ENCODE assay signal across 8 cellular contexts in genomic region chr7:92835851-92836488, GRCh38. TPM values are rescaled to one million over a fixed set of nuclear protein-coding genes. Genes with fewer than 3 reads are reported as not detected.
DNase-seq lines count a peak whose midpoint lies in the region; ATAC-seq and TF ChIP-seq lines count a peak whose summit lies in the region.

No MANE protein-coding gene starts in this region.

- H3K79me2 ChIP-seq in fibroblast of lung (ENCODE audit: control insufficient read depth, insufficient read depth, low read length), result peaks cover 43% of the 10 kb centered on the region

- intact Hi-C loops in vagina (cut with DNase I), result loop anchor here (5.0 to 10.0 kb wide), 2 partner anchors 121 to 219 kb away; no protein-coding TSS in a partner anchor

- H2AFZ ChIP-seq in fibroblast of lung (ENCODE audit: low read length), result peak overlapping the region; percentile 73

- CTCF ChIA-PET in GM10248 (lab: Yijun Ruan, JAX), result interaction anchor here (1.0 to 1.5 kb wide), 5 partner anchors 15 to 226 kb away, joined by 3 read pairs; no protein-coding TSS in a partner anchor

- H3K9me3 ChIP-seq in fibroblast of lung (ENCODE audit: control insufficient read depth, insufficient read depth, low read depth, low read length) (no peaks in the 10 kb centered on the region), vagina (no peaks in the 10 kb centered on the region)

- H3K4me2 ChIP-seq in fibroblast of lung (ENCODE audit: extremely low read depth, insufficient read depth, low read length), result peak overlapping the region; percentile 89

- peak overlapping the region; percentile 94 for H3K4me3 Mint-ChIP-seq in nephron progenitor cell

- no peaks in the 10 kb centered on the region for H3K9me3 Mint-ChIP-seq in nephron progenitor cell

- in situ Hi-C loops in G401 (cut with HindIII; ENCODE audit: low sequenced_read_pairs), result no loop called here

- TF ChIP-seq POLR2A in vagina (IDR thresholded peaks at IDR 0.05), result no peak

- peaks cover 2% of the 10 kb centered on the region for H3K4me1 ChIP-seq in fibroblast of lung (ENCODE audit: control insufficient read depth, extremely low read depth, insufficient read depth, low read length)
- peaks cover 18% of the 10 kb centered on the region for H3K4me1 ChIP-seq in vagina

- POLR2A ChIA-PET in GM10248 (lab: Yijun Ruan, JAX), result interaction anchor here (0.6 to 0.8 kb wide), 3 partner anchors 18 to 68 kb away, joined by 3 to 5 read pairs (median 3); no protein-coding TSS in a partner anchor

- H3K36me3 ChIP-seq in fibroblast of lung (ENCODE audit: control insufficient read depth, insufficient read depth, low read length) (no peaks in the 10 kb centered on the region), vagina (no peaks in the 10 kb centered on the region)

- H3K27ac ChIP-seq in fibroblast of lung (ENCODE audit: insufficient read depth, low read length) (peak overlapping the region; percentile 96), vagina (peak overlapping the region; percentile 84)

- H3K27me3 ChIP-seq in fibroblast of lung (ENCODE audit: control insufficient read depth, insufficient read depth, low read length), result no peaks in the 10 kb centered on the region
- no peaks in the 10 kb centered on the region for H3K27me3 ChIP-seq in vagina

- TF ChIP-seq CTCF in GM10248 (IDR thresholded peaks at IDR 0.05; ENCODE audit: control extremely low read depth, extremely low read depth, low read depth, missing control alignments) (no peak), fibroblast of lung (conservative IDR thresholded peaks at IDR 0.05 in 1 of 2, IDR thresholded peaks at IDR 0.05 in 1 of 2; ENCODE audit: low read depth in 1 of 2, low read length in 2 of 2) (no peak), nephron progenitor cell (IDR thresholded peaks at IDR 0.05) (no peak), vagina (IDR thresholded peaks at IDR 0.05) (no peak)

- peaks cover 2% of the 10 kb centered on the region for H3K27me3 Mint-ChIP-seq in nephron progenitor cell (ENCODE audit: low read depth, poor library complexity)

- H3K9ac ChIP-seq in fibroblast of lung (ENCODE audit: insufficient read depth, low read length), result peak overlapping the region; percentile 88

- H4K20me1 ChIP-seq in fibroblast of lung (ENCODE audit: control insufficient read depth, extremely low read depth, insufficient read depth, low read length), result no peaks in the 10 kb centered on the region

- H3K4me3 ChIP-seq in fibroblast of lung (replicated peaks in 1 of 4; ENCODE audit: control extremely low read depth in 1 of 4, insufficient read depth in 1 of 4, low read depth in 3 of 4, low read length in 4 of 4) (peak overlapping the region; percentile 79 to 95 (median 90)), vagina (peak overlapping the region; percentile 57 to 89)

- no peak for ATAC-seq in HG03469 (IDR thresholded peaks at IDR 0.05; ENCODE audit: unreplicated experiment)

- DNase-seq in GM10248 (ENCODE audit: extremely low spot score) (peak; percentile 41), MV-4-11 (lab: John Stamatoyannopoulos, UW) (peak; percentile 47), fibroblast of lung (ENCODE audit: low read depth in 2 of 2) (peak; percentile 39 to 43), nephron progenitor cell (no peak), vagina (ENCODE audit: extremely low spot score in 2 of 2) (no peak), G401 (ENCODE audit: low spot score) (no peak)
- peak; percentile 50 for DNase-seq in activated CD8-positive, alpha-beta memory T cell treated with anti-CD3 and anti-CD28 coated beads, Interleukin-2, amount 50 U/mL, for 4 hours

- H3K36me3 Mint-ChIP-seq in nephron progenitor cell (ENCODE audit: low read depth), result peaks cover 5% of the 10 kb centered on the region

- peaks cover 35% of the 10 kb centered on the region for H3K4me1 Mint-ChIP-seq in nephron progenitor cell

- peak overlapping the region; percentile 37 for H3K27ac Mint-ChIP-seq in nephron progenitor cell

RNA-seq across cellular contexts. Expression of gene CDK6, which starts 0.4 kb away (rescaled TPM):
- 9.8 and 17.8 TPM in 2 replicates for total RNA-seq in fibroblast of lung
- 13.4 and 19.2 TPM in 2 replicates for polyA plus RNA-seq in fibroblast of lung
- polyA plus RNA-seq in fibroblast of lung (2012), result 6.2 and 10.6 TPM in 2 replicates
- polyA minus RNA-seq in fibroblast of lung (ENCODE audit: low replicate concordance), result 17.8 and 53.6 TPM in 2 replicates
- 20.6 TPM for total RNA-seq in vagina
- total RNA-seq in G401 (2014; rRNA removed; shearing (Covaris generic)), result 9.2 and 25.2 TPM in 2 replicates

Comparison
In these comparisons a context has a peak if more than half of its experiments do, and no peak if none do; other contexts are left out.
1. DNase-seq: peak in GM10248 (single experiment), MV-4-11 (single experiment), activated CD8-positive, alpha-beta memory T cell treated with anti-CD3 and anti-CD28 coated beads, Interleukin-2, amount 50 U/mL, for 4 hours (single experiment) and fibroblast of lung (2 of 2); none in nephron progenitor cell (single experiment), vagina (0 of 2) and G401 (single experiment).